31 cellular contexts compared by ENCODE assay signal in the genomic region with DNA sequence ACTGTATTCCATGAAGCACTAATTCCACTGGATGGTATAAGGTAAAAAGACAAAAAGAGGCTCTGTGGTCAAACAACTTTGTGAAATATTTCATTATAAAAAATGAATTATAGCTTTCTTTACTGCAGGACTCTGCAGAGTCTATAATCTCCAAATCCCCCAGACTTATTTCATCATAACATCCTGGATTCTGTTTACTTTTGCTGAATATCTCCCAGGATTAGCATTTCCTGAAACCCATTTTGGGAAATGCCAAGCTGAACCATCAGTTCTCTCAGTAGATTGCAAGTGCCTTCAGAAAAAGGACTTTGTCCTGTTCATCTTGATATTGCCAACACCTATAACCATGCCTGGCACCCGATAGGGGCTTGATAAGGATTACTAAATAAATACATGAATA. TPM values are rescaled to one million over a fixed set of nuclear protein-coding genes. Genes with fewer than 3 reads are reported as not detected.
"Had no signal": no experiment of that assay in that cellular context is flagged by ENCODE, and none has a peak within 500 bp of the region (broad histone marks: within the 10 kb centered on the region; RNA-seq: fewer than 3 reads in every experiment).

No MANE protein-coding gene starts in this region.

- H3K36me3 ChIP-seq: ascending aorta, cardiac muscle cell had no signal

- H3K27me3 ChIP-seq: ascending aorta had no signal

- DNase-seq: activated B cell treated with CpG ODN at 0.5 μM for 24 hours; activated CD4-positive, alpha-beta memory T cell treated with anti-CD3 and anti-CD28 coated beads for 36 hours; activated CD4-positive, alpha-beta T cell treated with anti-CD3 and anti-CD28 coated beads for 4 hours; activated CD4-positive, alpha-beta T cell treated with anti-CD3 and anti-CD28 coated beads, Interleukin-2, amount 10 ng/mL, durations not matched to agents 24 days and 14 days; activated CD4-positive, alpha-beta T cell treated with anti-CD3 and anti-CD28 coated beads, Interleukin-2, amount 50 U/mL, for 1 hour; activated CD4-positive, alpha-beta T cell treated with anti-CD3 and anti-CD28 coated beads, Interleukin-2, amount 50 U/mL, for 4 hours; activated CD4-positive, CD25-positive, alpha-beta regulatory T cell treated with anti-CD3 and anti-CD28 coated beads, Interleukin-2, amount 50 U/mL, for 72 hours; activated CD8-positive, alpha-beta memory T cell treated with anti-CD3 and anti-CD28 coated beads, Interleukin-2, amount 50 U/mL, for 48 hours; activated CD8-positive, alpha-beta T cell treated with anti-CD3 and anti-CD28 coated beads for 36 hours; activated effector memory CD4-positive, alpha-beta T cell treated with Interleukin-2 at 50 U/mL for 16 hours; activated gamma-delta T cell; activated naive CD4-positive, alpha-beta T cell treated with anti-CD3 and anti-CD28 coated beads, Interleukin-2, amount 10 ng/mL, durations not matched to agents 7 days and 5 days; activated naive CD4-positive, alpha-beta T cell treated with Interleukin-2 at 50 U/mL for 16 hours; activated naive CD8-positive, alpha-beta T cell treated with anti-CD3 and anti-CD28 coated beads, Interleukin-2, amount 10 ng/mL, durations not matched to agents 7 days and 5 days; activated naive CD8-positive, alpha-beta T cell treated with anti-CD3 and anti-CD28 coated beads, Interleukin-2, amount 50 U/mL, for 24 hours; activated T-cell treated with anti-CD3 and anti-CD28 coated beads, Interleukin-2, amount 50 U/mL, for 24 hours; activated T-cell treated with anti-CD3 and anti-CD28 coated beads, Interleukin-2, amount 50 U/mL, for 48 hours; amygdala; anterior cingulate cortex; caudate nucleus; cerebellar nuclear complex; T-helper 1 cell; T-helper 2 cell; T-helper 9 cell had no signal

- H3K4me3 ChIP-seq: ascending aorta, cardiac muscle cell had no signal

- H3K27ac ChIP-seq: ascending aorta, cardiac muscle cell, VCaP had no signal

- H3K9me3 ChIP-seq: ascending aorta had no signal

- ATAC-seq: activated CD8-positive, alpha-beta T cell treated with anti-CD3 and anti-CD28 coated beads for 36 hours; activated naive CD8-positive, alpha-beta T cell treated with anti-CD3 and anti-CD28 coated beads, Interleukin-2, amount 50 U/mL, for 24 hours had no signal

- FAIRE-seq: bronchial epithelial cell, TTC549 had no signal

- H3K4me1 ChIP-seq: ascending aorta had no signal

RNA-seq across cellular contexts. Expression of a gene that starts 7.9 kb away (rescaled TPM):
- total RNA-seq: activated B cell treated with CpG ODN at 0.5 μM for 24 hours; activated CD4-positive, alpha-beta memory T cell treated with anti-CD3 and anti-CD28 coated beads for 36 hours; activated CD4-positive, alpha-beta T cell treated with anti-CD3 and anti-CD28 coated beads, Interleukin-2, amount 10 ng/mL, durations not matched to agents 24 days and 14 days; activated CD8-positive, alpha-beta memory T cell treated with anti-CD3 and anti-CD28 coated beads for 36 hours; activated CD8-positive, alpha-beta T cell treated with anti-CD3 and anti-CD28 coated beads for 36 hours; activated naive CD8-positive, alpha-beta T cell treated with anti-CD3 and anti-CD28 coated beads, Interleukin-2, amount 10 ng/mL, durations not matched to agents 7 days and 5 days; activated T-helper 2 cell treated with anti-CD3 and anti-CD28 coated beads, Interferon-gamma antibody, Interleukin-2, Interleukin-4, amounts not matched to agents 10 μg/mL and 5 μg/mL and 100 μg/mL, durations not matched to agents 14 hours and 24 hours and 36 hours had no signal
